Comparison of ENCODE assay signal across 11 cellular contexts in genomic region chr12:89789862-89790261, GRCh38.
DNase-seq lines count a peak whose midpoint lies in the region; ATAC-seq and TF ChIP-seq lines count a peak whose summit lies in the region.
"Had no signal": no experiment of that assay in that cellular context is flagged by ENCODE, and none has a peak within 500 bp of the region (broad histone marks: within the 10 kb centered on the region; RNA-seq: fewer than 3 reads in every experiment).

No MANE protein-coding gene starts in this region.

- H2AFZ ChIP-seq in mammary epithelial cell (ENCODE audit: low read depth, low read length), result peak overlapping the region; percentile 81

- no peaks in the 10 kb centered on the region for H3K27me3 ChIP-seq in mammary epithelial cell (ENCODE audit: insufficient read depth, low read length)
- no peaks in the 10 kb centered on the region for H3K27me3 ChIP-seq in breast epithelium
- no peaks in the 10 kb centered on the region for H3K27me3 ChIP-seq in adipocyte (replicated peaks; ENCODE audit: control insufficient read depth, insufficient read depth, low read length)
- H3K27me3 ChIP-seq in upper lobe of left lung, result no peaks in the 10 kb centered on the region

- H3K79me2 ChIP-seq in mammary epithelial cell (ENCODE audit: insufficient read depth, low read length), result no peaks in the 10 kb centered on the region

- H3K9ac ChIP-seq in mammary epithelial cell (ENCODE audit: insufficient read depth, low read length) (no peak overlapping the region), adipocyte (ENCODE audit: low read length) (no peak overlapping the region)

- ATAC-seq in HG03139 (IDR thresholded peaks at IDR 0.05; ENCODE audit: unreplicated experiment) (peak; percentile 74), upper lobe of left lung (ENCODE audit: low FRiP score in 2 of 2) (peak; percentile 51 to 82)

- H3K36me3 ChIP-seq in mammary epithelial cell (ENCODE audit: insufficient read depth, low read length) (no peaks in the 10 kb centered on the region), breast epithelium (no peaks in the 10 kb centered on the region), adipocyte (ENCODE audit: control insufficient read depth, insufficient read depth, low read length, severe bottlenecking) (no peaks in the 10 kb centered on the region), upper lobe of left lung (no peaks in the 10 kb centered on the region)

- H3K4me3 ChIP-seq in mammary epithelial cell (replicated peaks in 1 of 3; ENCODE audit: insufficient read depth in 1 of 3, low read depth in 2 of 3, low read length in 3 of 3) (no peak overlapping the region), breast epithelium (no peak overlapping the region), adipocyte (ENCODE audit: low read length) (no peak overlapping the region), upper lobe of left lung (no peak overlapping the region)

- H4K20me1 ChIP-seq in mammary epithelial cell (ENCODE audit: insufficient read depth, low read length), result no peaks in the 10 kb centered on the region

- no peak for TF ChIP-seq EP300 in upper lobe of left lung (IDR thresholded peaks at IDR 0.05)

- 0% methylated on average over 1 of the region's 1 CpG for WGBS in mammary epithelial cell (ENCODE audit: low coverage, missing lambda C conversion rate)
- WGBS in upper lobe of left lung, 2 donors, result 15 to 23% methylated on average over 1 of the region's 1 CpG

- intact Hi-C loops in mammary epithelial cell (cut with micrococcal nuclease), result no loop called here
- intact Hi-C loops in breast epithelium (cut with DNase I; ENCODE audit: low total_unique reads), result no loop called here

- dilution Hi-C loops in mammary epithelial cell (cut with HindIII; ENCODE audit: low sequenced_read_pairs), result no loop called here

- H3K4me2 ChIP-seq in mammary epithelial cell (ENCODE audit: insufficient read depth, low read depth, low read length), result no peak overlapping the region

- no TSS peak for BruUV-seq in mammary epithelial cell (replicated peaks; lab: Mats Ljungman, UMichigan)

- CTCF ChIA-PET in mammary epithelial cell (lab: Charles Lee; ENCODE audit: low non-redundant PET), result no interaction called here

- H3K4me1 ChIP-seq in mammary epithelial cell (ENCODE audit: insufficient read depth, low read length) (no peaks in the 10 kb centered on the region), breast epithelium (no peaks in the 10 kb centered on the region), adipocyte (ENCODE audit: control insufficient read depth, insufficient read depth, low read length) (peaks cover 11% of the 10 kb centered on the region), upper lobe of left lung (no peaks in the 10 kb centered on the region)

- TF ChIP-seq POLR2A in breast epithelium (IDR thresholded peaks at IDR 0.05), result no peak
- no peak for TF ChIP-seq POLR2A in upper lobe of left lung (IDR thresholded peaks at IDR 0.05)

- DNase-seq in mammary epithelial cell, result no peak
- DNase-seq in breast epithelium (ENCODE audit: low spot score in 2 of 2), result no peak
- peak; percentile 75 for DNase-seq in adipocyte (ENCODE audit: low read depth)
- DNase-seq in upper lobe of left lung, result peak in 1 of 2 donors; percentile 30
- DNase-seq in T-helper 1 cell, result no peak
- no peak for DNase-seq in mucosa of gallbladder (ENCODE audit: low spot score)
- no peak for DNase-seq in middle frontal gyrus (ENCODE audit: extremely low spot score, low spot score)
- DNase-seq: activated CD4-positive, CD25-positive, alpha-beta regulatory T cell had no signal

- peaks cover 6% of the 10 kb centered on the region for H3K9me3 ChIP-seq in mammary epithelial cell (replicated peaks; ENCODE audit: insufficient read depth, low read length)
- peaks cover 6 to 13% of the 10 kb centered on the region in 2 donors for H3K9me3 ChIP-seq in breast epithelium
- H3K9me3 ChIP-seq in adipocyte (ENCODE audit: control insufficient read depth, low read length), result peaks cover 7% of the 10 kb centered on the region
- peaks cover 0 to 7% (median 0%) of the 10 kb centered on the region in 4 donors for H3K9me3 ChIP-seq in upper lobe of left lung

- in situ Hi-C loops in mammary epithelial cell (cut with MboI; ENCODE audit: low sequenced_read_pairs in 2 of 2), result no loop called here

- no peak for TF ChIP-seq CTCF in mammary epithelial cell (conservative IDR thresholded peaks at IDR 0.05 in 1 of 2, IDR thresholded peaks at IDR 0.05 in 1 of 2; ENCODE audit: extremely low read depth in 1 of 2, insufficient read depth in 1 of 2, low read depth in 1 of 2, low read length in 2 of 2)
- no peak for TF ChIP-seq CTCF in breast epithelium (IDR thresholded peaks at IDR 0.05)
- TF ChIP-seq CTCF in upper lobe of left lung (IDR thresholded peaks at IDR 0.05), result no peak

- H3K27ac ChIP-seq in mammary epithelial cell (ENCODE audit: insufficient read depth, low read depth, low read length) (no peak overlapping the region), breast epithelium (no peak overlapping the region), upper lobe of left lung (no peak overlapping the region)
- H3K27ac ChIP-seq: 22Rv1, epithelial cell of prostate had no signal
